In the genomic region with DNA sequence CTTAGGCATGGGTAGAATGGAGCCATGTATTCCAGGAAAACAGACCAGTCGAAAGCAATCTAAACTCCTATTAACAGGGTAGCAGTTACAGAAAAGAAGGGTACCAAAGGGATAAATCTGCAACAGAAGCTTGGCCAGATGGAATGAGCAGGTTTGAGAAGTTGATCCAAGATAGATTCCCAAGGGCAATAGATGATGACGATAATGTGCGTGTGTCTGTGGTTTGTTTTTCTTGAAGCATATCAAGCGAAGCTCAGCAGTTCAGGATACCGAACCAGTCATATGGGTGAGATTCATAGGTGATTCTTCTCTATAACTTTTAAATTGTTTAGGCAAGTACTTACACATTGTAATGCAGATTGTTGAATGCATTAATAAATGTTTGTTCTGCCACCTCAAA, we compare ENCODE assay signal across 19 cellular contexts.
"Had no signal": no experiment of that assay in that cellular context is flagged by ENCODE, and none has a peak within 500 bp of the region (broad histone marks: within the 10 kb centered on the region; RNA-seq: fewer than 3 reads in every experiment).

No MANE protein-coding gene starts in this region.

- ATAC-seq: activated T-cell treated with anti-CD3 and anti-CD28 coated beads, Interleukin-2, amount 50 U/mL, for 4 hours; body of pancreas; left lung; pancreas; WTC11 had no signal

- DNase-seq: activated CD4-positive, alpha-beta memory T cell treated with anti-CD3 and anti-CD28 coated beads, Interleukin-2, amount 10 ng/mL, durations not matched to agents 7 days and 5 days; activated CD4-positive, alpha-beta T cell treated with anti-CD3 and anti-CD28 coated beads for 4 hours; activated effector memory CD4-positive, alpha-beta T cell treated with Interleukin-2 at 50 U/mL for 16 hours; activated T-cell treated with anti-CD3 and anti-CD28 coated beads, Interleukin-2, amount 50 U/mL, for 4 hours; adrenal gland; body of pancreas; cortex of kidney; effector CD4-positive, alpha-beta T cell; left lung; naive B cell; pancreas; sigmoid colon; stimulated activated CD4-positive, alpha-beta T cell treated with anti-CD3 and anti-CD28 coated beads, Interleukin-12 subunit alpha, Interleukin-12 subunit beta, amount 100 ng/mL, for 4 hours; stimulated activated CD4-positive, alpha-beta T cell treated with anti-CD3 and anti-CD28 coated beads, Interleukin-2, amount 100 ng/mL, for 24 hours; stomach had no signal

- H3K4me1 Mint-ChIP-seq: activated CD4-positive, alpha-beta memory T cell treated with anti-CD3 and anti-CD28 coated beads, Interleukin-2, amount 10 ng/mL, durations not matched to agents 7 days and 5 days; activated naive CD4-positive, alpha-beta T cell treated with anti-CD3 and anti-CD28 coated beads, Interleukin-2, amount 50 U/mL, for 24 hours; naive B cell had no signal

- H3K27ac Mint-ChIP-seq: activated CD4-positive, alpha-beta memory T cell treated with anti-CD3 and anti-CD28 coated beads, Interleukin-2, amount 10 ng/mL, durations not matched to agents 7 days and 5 days; activated naive CD4-positive, alpha-beta T cell treated with anti-CD3 and anti-CD28 coated beads, Interleukin-2, amount 50 U/mL, for 24 hours; naive B cell; T-helper 1 cell treated with Interleukin-12 subunit alpha and Interleukin-12 subunit beta and Interleukin-4 antibody, amounts not matched to agents 30 μg/mL and 1 μg/mL, for 36 hours; WTC11 had no signal

- H3K9me3 ChIP-seq: adrenal gland, body of pancreas, left lung, pancreas, sigmoid colon, stomach, thoracic aorta had no signal

- H3K36me3 Mint-ChIP-seq: activated naive CD4-positive, alpha-beta T cell treated with anti-CD3 and anti-CD28 coated beads, Interleukin-2, amount 50 U/mL, for 24 hours; naive B cell had no signal

- H3K36me3 ChIP-seq: adrenal gland, left lung, pancreas, sigmoid colon, stomach, thoracic aorta had no signal

- H3K27me3 Mint-ChIP-seq: activated CD4-positive, alpha-beta memory T cell treated with anti-CD3 and anti-CD28 coated beads, Interleukin-2, amount 10 ng/mL, durations not matched to agents 7 days and 5 days; activated naive CD4-positive, alpha-beta T cell treated with anti-CD3 and anti-CD28 coated beads, Interleukin-2, amount 50 U/mL, for 24 hours; naive B cell had no signal

- H3K9me3 Mint-ChIP-seq: activated naive CD4-positive, alpha-beta T cell treated with anti-CD3 and anti-CD28 coated beads, Interleukin-2, amount 50 U/mL, for 24 hours; activated T-cell treated with anti-CD3 and anti-CD28 coated beads, Interleukin-2, amount 50 U/mL, for 4 hours; T-helper 1 cell treated with Interleukin-12 subunit alpha and Interleukin-12 subunit beta and Interleukin-4 antibody, amounts not matched to agents 30 μg/mL and 1 μg/mL, for 36 hours had no signal

- H3K4me3 Mint-ChIP-seq: activated CD4-positive, alpha-beta memory T cell treated with anti-CD3 and anti-CD28 coated beads, Interleukin-2, amount 10 ng/mL, durations not matched to agents 7 days and 5 days; activated naive CD4-positive, alpha-beta T cell treated with anti-CD3 and anti-CD28 coated beads, Interleukin-2, amount 50 U/mL, for 24 hours; activated T-cell treated with anti-CD3 and anti-CD28 coated beads, Interleukin-2, amount 50 U/mL, for 4 hours; naive B cell; T-helper 1 cell treated with Interleukin-12 subunit alpha and Interleukin-12 subunit beta and Interleukin-4 antibody, amounts not matched to agents 30 μg/mL and 1 μg/mL, for 36 hours; WTC11 had no signal

- H3K27ac ChIP-seq: adrenal gland, body of pancreas, left lung, pancreas, sigmoid colon, stomach, thoracic aorta had no signal

- H3K27me3 ChIP-seq: adrenal gland, body of pancreas, left lung, pancreas, sigmoid colon, stomach had no signal

- H3K4me3 ChIP-seq: adrenal gland, body of pancreas, left lung, pancreas, sigmoid colon, stomach, thoracic aorta had no signal

- H3K4me1 ChIP-seq: adrenal gland, body of pancreas, left lung, pancreas, stomach had no signal
